Comparison of ENCODE assay signal across 11 cellular contexts in the genomic region with DNA sequence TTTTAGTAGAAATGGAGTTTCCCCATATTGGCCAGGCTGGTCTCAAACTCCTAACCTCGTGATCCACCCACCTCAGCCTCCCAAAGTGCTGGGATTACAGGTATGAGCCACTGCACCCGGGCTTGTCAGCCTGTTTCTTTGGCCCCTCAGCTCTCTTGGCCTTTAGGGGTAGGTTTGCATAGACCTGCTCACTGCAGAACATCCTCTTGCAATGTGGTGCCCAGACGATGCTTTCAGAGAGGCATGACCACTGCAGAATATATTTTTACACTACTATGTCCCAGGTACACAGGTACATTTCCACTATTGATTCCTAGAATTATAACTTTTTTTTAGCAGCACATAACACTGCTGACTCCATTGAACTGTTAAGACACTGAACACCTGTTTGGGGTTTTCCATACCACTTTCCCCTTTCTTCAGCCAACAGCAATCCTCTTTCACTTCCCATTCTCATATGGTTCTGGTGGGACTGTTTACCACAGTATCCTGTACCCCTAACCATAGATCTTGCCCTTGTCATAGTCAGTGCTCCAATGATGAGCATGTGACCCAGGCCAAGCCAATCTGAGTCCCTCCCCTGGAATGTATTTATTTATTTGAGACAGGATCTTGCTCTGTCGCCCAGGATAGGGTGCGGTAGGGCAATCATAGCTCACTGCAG. TPM values are rescaled to one million over a fixed set of nuclear protein-coding genes. Genes with fewer than 3 reads are reported as not detected.
DNase-seq lines count a peak whose midpoint lies in the region; ATAC-seq and TF ChIP-seq lines count a peak whose summit lies in the region.
"Had no signal": no experiment of that assay in that cellular context is flagged by ENCODE, and none has a peak within 500 bp of the region (broad histone marks: within the 10 kb centered on the region; RNA-seq: fewer than 3 reads in every experiment).

No MANE protein-coding gene starts in this region.

- DNase-seq in DND-41: no peak
- DNase-seq in NOMO-1 (lab: John Stamatoyannopoulos, UW; ENCODE audit: unreplicated experiment in 2 of 2): peak; percentile 51 to 69
- no peak for DNase-seq in RKO (ENCODE audit: low spot score)
- DNase-seq in hypothalamus (lab: John Stamatoyannopoulos, UW): no peak
- no peak for DNase-seq in SK-N-DZ (ENCODE audit: low spot score)
- DNase-seq in H4 (ENCODE audit: low spot score): no peak
- DNase-seq: activated T-cell treated with anti-CD3 and anti-CD28 coated beads for 4 hours, heart right ventricle, NCI-H1436 had no signal

- H3K36me3 ChIP-seq in DND-41 (ENCODE audit: insufficient read depth, low read length): no peaks in the 10 kb centered on the region

- no peak overlapping the region for H3K9ac ChIP-seq in DND-41 (ENCODE audit: low read depth, low read length)

- no peaks in the 10 kb centered on the region for H3K79me2 ChIP-seq in DND-41 (ENCODE audit: insufficient read depth, low read length)

- no peak overlapping the region for H3K4me3 ChIP-seq in DND-41 (ENCODE audit: low read depth in 1 of 2, low read length in 2 of 2)
- H3K4me3 ChIP-seq: heart right ventricle had no signal

- no peaks in the 10 kb centered on the region for H3K4me1 ChIP-seq in DND-41 (ENCODE audit: insufficient read depth, low read length)

- no peaks in the 10 kb centered on the region for H3K27me3 ChIP-seq in DND-41 (ENCODE audit: insufficient read depth, low read length, poor library complexity)
- H3K27me3 ChIP-seq: heart right ventricle had no signal

- no peaks in the 10 kb centered on the region for H4K20me1 ChIP-seq in DND-41 (ENCODE audit: insufficient read depth, low read length)

- ATAC-seq in DND-41 (ENCODE audit: insufficient read depth, low read depth) (peak; percentile 72), GM19372 (IDR thresholded peaks at IDR 0.05; ENCODE audit: low read depth, unreplicated experiment) (peak; percentile 75), HG02973 (IDR thresholded peaks at IDR 0.05; ENCODE audit: unreplicated experiment) (peak; percentile 55)
- ATAC-seq: heart right ventricle had no signal

- H3K27ac ChIP-seq in DND-41 (ENCODE audit: low read length): no peak overlapping the region; the same call in 1 of the 2 replicates
- H3K27ac ChIP-seq: heart right ventricle had no signal

- no peaks in the 10 kb centered on the region for H3K9me3 ChIP-seq in DND-41 (ENCODE audit: insufficient read depth, low read length, severe bottlenecking)
- H3K9me3 ChIP-seq: heart right ventricle had no signal

- H2AFZ ChIP-seq in DND-41 (ENCODE audit: low read depth, low read length): no peak overlapping the region

- no peak overlapping the region for H3K4me2 ChIP-seq in DND-41 (ENCODE audit: insufficient read depth, low read length)

- no peak for TF ChIP-seq CTCF in DND-41 (IDR thresholded peaks at IDR 0.05; ENCODE audit: borderline replicate concordance, extremely low read depth, low read length, poor library complexity, severe bottlenecking)

RNA-seq across cellular contexts. Expression of gene CCDC32, which starts 21.1 kb away (rescaled TPM):
- 10.5 and 12.5 TPM in 2 replicates for polyA plus RNA-seq in SK-N-DZ (2014; cell fraction: cytosol; rRNA removed)
- 10.4 and 11.5 TPM in 2 replicates for polyA plus RNA-seq in SK-N-DZ (2014; cell fraction: nucleus; rRNA removed)
- total RNA-seq in H4 (2014; rRNA removed; shearing (Covaris generic)): 22.9 and 33.5 TPM in 2 replicates

RNA-seq across cellular contexts. Expression of gene RPUSD2, which starts 25.3 kb away (rescaled TPM):
- polyA plus RNA-seq in SK-N-DZ (2014; cell fraction: cytosol; rRNA removed): 18.4 and 20.7 TPM in 2 replicates
- 9.3 and 16.6 TPM in 2 replicates for polyA plus RNA-seq in SK-N-DZ (2014; cell fraction: nucleus; rRNA removed)
- total RNA-seq in H4 (2014; rRNA removed; shearing (Covaris generic)): 13.6 and 18.2 TPM in 2 replicates

RNA-seq across cellular contexts. Expression of gene KNL1, which starts 50.3 kb away (rescaled TPM):
- polyA plus RNA-seq in SK-N-DZ (2014; cell fraction: cytosol; rRNA removed): 28.3 and 35.1 TPM in 2 replicates
- 23.3 and 24.3 TPM in 2 replicates for polyA plus RNA-seq in SK-N-DZ (2014; cell fraction: nucleus; rRNA removed)
- total RNA-seq in H4 (2014; rRNA removed; shearing (Covaris generic)): 18.3 and 18.8 TPM in 2 replicates

Comparison
In these comparisons a context has a peak if more than half of its experiments do, and no peak if none do; other contexts are left out.
1. DNase-seq: peak in NOMO-1 (2 of 2); none in DND-41 (single experiment), RKO (single experiment), hypothalamus (0 of 51), SK-N-DZ (single experiment) and H4 (single experiment).
2. Peak in every context shown above with its lines, with median percentiles within 50 percentile points of each other: ATAC-seq.